11 cellular contexts compared by ENCODE assay signal in the genomic region with DNA sequence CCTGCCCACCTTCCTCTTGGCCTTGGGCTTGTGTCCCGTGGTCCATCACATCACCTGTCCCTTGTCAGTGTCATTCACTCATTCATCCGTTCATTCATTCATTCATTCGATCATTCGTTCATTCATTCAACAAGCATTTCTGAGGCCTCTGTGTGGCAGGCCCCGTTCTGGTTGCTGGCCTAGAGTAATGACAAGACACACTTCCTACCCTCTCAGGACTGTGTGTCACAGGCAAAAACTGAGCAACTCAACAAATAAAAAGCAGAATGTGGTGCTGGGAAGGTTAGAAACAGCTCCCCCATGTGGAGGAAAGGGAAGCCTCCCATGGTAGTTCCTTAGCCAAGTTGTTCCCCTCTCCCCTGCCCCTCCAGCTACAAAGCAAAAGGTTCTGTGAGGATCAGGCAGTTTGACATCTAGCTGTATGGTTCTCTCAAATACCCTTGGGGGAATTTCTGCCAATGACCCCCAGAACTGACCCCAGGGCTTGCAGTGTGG. TPM values are rescaled to one million over a fixed set of nuclear protein-coding genes. Genes with fewer than 3 reads are reported as not detected.
A peak's percentile ranks its signal among the peaks of the same experiment; 100 is the strongest.
DNase-seq lines count a peak whose midpoint lies in the region; ATAC-seq and TF ChIP-seq lines count a peak whose summit lies in the region.
"Had no signal": no experiment of that assay in that cellular context is flagged by ENCODE, and none has a peak within 500 bp of the region (broad histone marks: within the 10 kb centered on the region; RNA-seq: fewer than 3 reads in every experiment).

No MANE protein-coding gene starts in this region.

- no peak overlapping the region for H3K27ac Mint-ChIP-seq in activated naive CD8-positive, alpha-beta T cell treated with anti-CD3 and anti-CD28 coated beads, Interleukin-2, amount 50 U/mL, for 24 hours
- H3K27ac Mint-ChIP-seq: activated naive CD4-positive, alpha-beta T cell treated with anti-CD3 and anti-CD28 coated beads, Interleukin-2, amount 50 U/mL, for 72 hours had no signal

- H3K4me1 ChIP-seq in GM23248 (ENCODE audit: insufficient read depth) (0 out of 2 replicates have a peak, but pooled peaks cover under 1% of the 10 kb centered on the region), SK-N-SH (ENCODE audit: control insufficient read depth in 1 of 2, insufficient read depth in 2 of 2, low read depth in 1 of 2, low read length in 1 of 2) (peaks cover 0 to 10% of the 10 kb centered on the region in 2 experiments; a peak in 1 of 4 replicates)

- WGBS in GM23248 (ENCODE audit: low coverage in 1 of 2, low lambda C conversion rate in 2 of 2, missing lambda C conversion rate in 2 of 2), 2 experiments, result 98 to 99% methylated on average over 5 of the region's 5 CpGs
- WGBS in SK-N-SH (ENCODE audit: low lambda C conversion rate), result 87% methylated on average over 5 of the region's 5 CpGs

- H3K27ac ChIP-seq in GM23248, result no peak overlapping the region
- H3K27ac ChIP-seq in SK-N-SH (ENCODE audit: low read depth in 2 of 2, low read length in 1 of 2), result no peak overlapping the region

- no peaks in the 10 kb centered on the region for H3K9me3 ChIP-seq in GM23248 (ENCODE audit: low read depth)
- H3K9me3 ChIP-seq in SK-N-SH, result no peaks in the 10 kb centered on the region

- no peak overlapping the region for H2AFZ ChIP-seq in GM23248
- H2AFZ ChIP-seq in SK-N-SH (ENCODE audit: low read depth), result no peak overlapping the region

- H3K9ac ChIP-seq in GM23248 (no peak overlapping the region), SK-N-SH (no peak overlapping the region)

- H4K20me1 ChIP-seq in GM23248 (ENCODE audit: insufficient read depth) (no peaks in the 10 kb centered on the region), SK-N-SH (ENCODE audit: insufficient read depth) (no peaks in the 10 kb centered on the region)

- no peaks in the 10 kb centered on the region for H3K4me1 Mint-ChIP-seq in activated naive CD8-positive, alpha-beta T cell treated with anti-CD3 and anti-CD28 coated beads, Interleukin-2, amount 50 U/mL, for 24 hours

- H3K9me2 ChIP-seq in GM23248 (ENCODE audit: insufficient read depth) (no peaks in the 10 kb centered on the region), SK-N-SH (no peaks in the 10 kb centered on the region)

- H3K79me2 ChIP-seq in GM23248 (ENCODE audit: insufficient read depth) (no peaks in the 10 kb centered on the region), SK-N-SH (ENCODE audit: insufficient read depth) (no peaks in the 10 kb centered on the region)

- no peak overlapping the region for H3K4me2 ChIP-seq in GM23248 (ENCODE audit: unreplicated experiment)
- no peak overlapping the region for H3K4me2 ChIP-seq in SK-N-SH

- H3K27me3 Mint-ChIP-seq in activated naive CD8-positive, alpha-beta T cell treated with anti-CD3 and anti-CD28 coated beads, Interleukin-2, amount 50 U/mL, for 24 hours, result no peaks in the 10 kb centered on the region
- H3K27me3 Mint-ChIP-seq: stimulated activated naive CD8-positive, alpha-beta T cell treated with anti-CD3 and anti-CD28 coated beads, Interleukin-15, Interleukin-2, amounts not matched to agents 100 ng/mL and 50 ng/mL, for 24 hours had no signal

- H3K27me3 ChIP-seq in GM23248 (replicated peaks; ENCODE audit: insufficient read depth), result no peaks in the 10 kb centered on the region
- H3K27me3 ChIP-seq in SK-N-SH (ENCODE audit: insufficient read depth), result no peaks in the 10 kb centered on the region

- POLR2A ChIA-PET in SK-N-SH (lab: Yijun Ruan, JAX), result no interaction called here

- ATAC-seq in activated naive CD8-positive, alpha-beta T cell treated with anti-CD3 and anti-CD28 coated beads, Interleukin-2, amount 50 U/mL, for 24 hours, result no peak

- DNase-seq in AG08396 (ENCODE audit: low spot score) (peak; percentile 80), GM23248 (peak; percentile 65), SK-N-SH (peak; percentile 59), foreskin melanocyte (peak; percentile 30), NCI-H226 (no peak), T-helper 9 cell (no peak), islet precursor cell (no peak)
- no peak for DNase-seq in activated naive CD8-positive, alpha-beta T cell treated with anti-CD3 and anti-CD28 coated beads, Interleukin-2, amount 50 U/mL, for 24 hours
- DNase-seq: NCI-H187 treated with DMSO at 0.1 percent for 48 hours had no signal

- CTCF ChIA-PET in SK-N-SH (lab: Yijun Ruan, JAX), result interaction anchor here (0.6 to 8.8 kb wide), 8 partner anchors 10 to 181 kb away, joined by 3 to 78 read pairs (median 9); partner anchors contain the start of gene MYO7A

- peak; percentile 67 for TF ChIP-seq CTCF in SK-N-SH (IDR thresholded peaks at IDR 0.05)

- in situ Hi-C loops in GM23248 (cut with MboI), result no loop called here

- no peaks in the 10 kb centered on the region for H3K9me3 Mint-ChIP-seq in activated naive CD8-positive, alpha-beta T cell treated with anti-CD3 and anti-CD28 coated beads, Interleukin-2, amount 50 U/mL, for 24 hours
- H3K9me3 Mint-ChIP-seq: activated naive CD4-positive, alpha-beta T cell treated with anti-CD3 and anti-CD28 coated beads, Interleukin-2, amount 50 U/mL, for 72 hours; stimulated activated naive CD8-positive, alpha-beta T cell treated with anti-CD3 and anti-CD28 coated beads, Interleukin-15, Interleukin-2, amounts not matched to agents 100 ng/mL and 50 ng/mL, for 24 hours had no signal

- no peak overlapping the region for H3K4me3 Mint-ChIP-seq in activated naive CD8-positive, alpha-beta T cell treated with anti-CD3 and anti-CD28 coated beads, Interleukin-2, amount 50 U/mL, for 24 hours
- H3K4me3 Mint-ChIP-seq: stimulated activated naive CD8-positive, alpha-beta T cell treated with anti-CD3 and anti-CD28 coated beads, Interleukin-15, Interleukin-2, amounts not matched to agents 100 ng/mL and 50 ng/mL, for 24 hours had no signal

- H3K4me3 ChIP-seq in GM23248 (no peak overlapping the region), SK-N-SH (ENCODE audit: low read depth in 2 of 2, low read length in 1 of 2) (no peak overlapping the region)

- peak; percentile 35 for TF ChIP-seq RAD21 in SK-N-SH (IDR thresholded peaks at IDR 0.05; ENCODE audit: low read length)

- TF ChIP-seq EP300 in SK-N-SH (IDR thresholded peaks at IDR 0.05; ENCODE audit: borderline replicate concordance in 1 of 2, low read depth in 1 of 2, low read length in 1 of 2), result no peak

- no peaks in the 10 kb centered on the region for H3K36me3 Mint-ChIP-seq in activated naive CD8-positive, alpha-beta T cell treated with anti-CD3 and anti-CD28 coated beads, Interleukin-2, amount 50 U/mL, for 24 hours (ENCODE audit: low read depth)
- H3K36me3 Mint-ChIP-seq: activated naive CD4-positive, alpha-beta T cell treated with anti-CD3 and anti-CD28 coated beads, Interleukin-2, amount 50 U/mL, for 72 hours had no signal

- H3F3A ChIP-seq in GM23248 (ENCODE audit: insufficient read depth), result no peaks in the 10 kb centered on the region
- no peaks in the 10 kb centered on the region for H3F3A ChIP-seq in SK-N-SH (replicated peaks; ENCODE audit: insufficient read depth)

- no peaks in the 10 kb centered on the region for H3K36me3 ChIP-seq in GM23248 (ENCODE audit: low read depth)
- peaks cover 0 to 4% of the 10 kb centered on the region in 2 experiments for H3K36me3 ChIP-seq in SK-N-SH (replicated peaks in 1 of 2; ENCODE audit: control insufficient read depth in 1 of 2, insufficient read depth in 2 of 2, low read length in 1 of 2)

TF ChIP-seq in SK-N-SH, 30 proteins besides CTCF, POLR2A, EP300 and RAD21:
- TF ChIP-seq NFIC (IDR thresholded peaks at IDR 0.05; ENCODE audit: borderline replicate concordance) (no peak), SMC3 (IDR thresholded peaks at IDR 0.05; ENCODE audit: low read depth, low read length) (0 out of 2 replicates have a peak, but pooled peaks have one; percentile 16), IRF3 (IDR thresholded peaks at IDR 0.05; ENCODE audit: low read depth, low read length) (no peak), NRF1 (IDR thresholded peaks at IDR 0.05; ENCODE audit: low read depth, low read length) (no peak), ELF1 (IDR thresholded peaks at IDR 0.05) (no peak)

RNA-seq across cellular contexts. Expression of gene OMP, which starts 1.6 kb away (rescaled TPM):
- not detected in 2 replicates for total RNA-seq in GM23248 (2014; rRNA removed; shearing (Covaris generic))
- polyA plus RNA-seq in GM23248 (2016; fragmentation: Nextera tagmentation; extraction: Ambion mirVana) (not detected in 2 replicates), SK-N-SH (2012; rRNA removed) (0.20 TPM in 1 of 2 replicates, not detected in the other)
- 0.23 TPM in 1 of 2 replicates, not detected in the other for polyA plus RNA-seq in SK-N-SH (2012; cell fraction: cytosol; rRNA removed)
- 1.5 TPM in 2 replicates for polyA plus RNA-seq in SK-N-SH (2012; cell fraction: nucleus; rRNA removed)
- total RNA-seq: activated naive CD4-positive, alpha-beta T cell treated with anti-CD3 and anti-CD28 coated beads, Interleukin-2, amount 50 U/mL, for 72 hours had no signal

RNA-seq across cellular contexts. Expression of gene MYO7A, which starts 27.0 kb away (rescaled TPM):
- not detected in 2 replicates for total RNA-seq in GM23248 (2014; rRNA removed; shearing (Covaris generic))
- not detected in 2 replicates for polyA plus RNA-seq in GM23248 (2016; fragmentation: Nextera tagmentation; extraction: Ambion mirVana)
- 0.08 and 0.11 TPM in 2 replicates for polyA plus RNA-seq in SK-N-SH (2012; rRNA removed)
- 0.03 and 0.04 TPM in 2 replicates for polyA plus RNA-seq in SK-N-SH (2012; cell fraction: cytosol; rRNA removed)
- polyA plus RNA-seq in SK-N-SH (2012; cell fraction: nucleus; rRNA removed), result 0.74 and 0.85 TPM in 2 replicates

RNA-seq across cellular contexts. Expression of gene CAPN5, which starts 34.3 kb away (rescaled TPM):
- total RNA-seq in GM23248 (2014; rRNA removed; shearing (Covaris generic)), result 22.4 and 27.7 TPM in 2 replicates
- polyA plus RNA-seq in GM23248 (2016; fragmentation: Nextera tagmentation; extraction: Ambion mirVana) (17.8 and 18.3 TPM in 2 replicates), SK-N-SH (2012; rRNA removed) (31.6 and 33.1 TPM in 2 replicates)
- 10.2 and 17.6 TPM in 2 replicates for polyA plus RNA-seq in SK-N-SH (2012; cell fraction: cytosol; rRNA removed)
- 71.6 and 84.7 TPM in 2 replicates for polyA plus RNA-seq in SK-N-SH (2012; cell fraction: nucleus; rRNA removed)

Comparison
In these comparisons a context has a peak if more than half of its experiments do, and no peak if none do; other contexts are left out.
1. DNase-seq: peak in AG08396 (single experiment), GM23248 (single experiment), SK-N-SH (single experiment) and foreskin melanocyte (single experiment); none in NCI-H226 (single experiment), T-helper 9 cell (single experiment), islet precursor cell (single experiment) and activated naive CD8-positive, alpha-beta T cell treated with anti-CD3 and anti-CD28 coated beads, Interleukin-2, amount 50 U/mL, for 24 hours (single experiment).